In genomic region chr13:43816401-43816889, GRCh38 we compare ENCODE assay signal across 23 cellular contexts. TPM values are rescaled to one million over a fixed set of nuclear protein-coding genes. Genes with fewer than 3 reads are reported as not detected.
"Had no signal": no experiment of that assay in that cellular context is flagged by ENCODE, and none has a peak within 500 bp of the region (broad histone marks: within the 10 kb centered on the region; RNA-seq: fewer than 3 reads in every experiment).

No MANE protein-coding gene starts in this region.

- H3K27me3 ChIP-seq: adrenal gland, breast epithelium, gastroesophageal sphincter, heart left ventricle, tibial nerve had no signal

- ATAC-seq: activated CD4-positive, alpha-beta T cell treated with anti-CD3 and anti-CD28 coated beads for 36 hours; activated T-cell treated with anti-CD3 and anti-CD28 coated beads, Interleukin-2, amount 50 U/mL, for 4 hours; gastroesophageal sphincter; heart left ventricle; left colon; naive thymus-derived CD8-positive, alpha-beta T cell; T-helper 17 cell had no signal

- H3K27ac ChIP-seq: adrenal gland, breast epithelium, epithelial cell of prostate, gastroesophageal sphincter, prostate gland, tibial nerve had no signal

- H3K4me1 ChIP-seq: breast epithelium, prostate gland had no signal

- H3K4me3 Mint-ChIP-seq: activated B cell treated with CpG ODN at 0.5 μM for 24 hours; activated CD4-positive, alpha-beta T cell treated with anti-CD3 and anti-CD28 coated beads for 36 hours; activated naive CD8-positive, alpha-beta T cell; activated T-cell treated with anti-CD3 and anti-CD28 coated beads, Interleukin-2, amount 50 U/mL, for 4 hours; naive thymus-derived CD8-positive, alpha-beta T cell; T-helper 17 cell had no signal

- H3K9me3 Mint-ChIP-seq: activated B cell treated with CpG ODN at 0.5 μM for 24 hours; activated T-helper 2 cell treated with anti-CD3 and anti-CD28 coated beads, Interferon-gamma antibody, Interleukin-2, Interleukin-4, amounts not matched to agents 10 μg/mL and 5 μg/mL and 100 μg/mL, durations not matched to agents 14 hours and 24 hours and 36 hours had no signal

- H3K36me3 ChIP-seq: adrenal gland, breast epithelium, gastroesophageal sphincter, heart left ventricle, prostate gland, tibial nerve had no signal

- DNase-seq: activated B cell treated with CpG ODN at 0.5 μM for 24 hours; activated CD4-positive, alpha-beta T cell treated with anti-CD3 and anti-CD28 coated beads for 36 hours; activated CD4-positive, alpha-beta T cell treated with anti-CD3 and anti-CD28 coated beads, Interleukin-2, amount 50 U/mL, for 48 hours; activated CD8-positive, alpha-beta memory T cell treated with anti-CD3 and anti-CD28 coated beads, Interleukin-2, amount 50 U/mL, for 48 hours; activated naive CD4-positive, alpha-beta T cell; activated T-cell treated with anti-CD3 and anti-CD28 coated beads, Interleukin-2, amount 50 U/mL, for 4 hours; adrenal gland; cortex of kidney; heart left ventricle; islet precursor cell; left colon; mesendoderm; naive thymus-derived CD8-positive, alpha-beta T cell; stimulated activated CD4-positive, alpha-beta T cell treated with anti-CD3 and anti-CD28 coated beads, Interleukin-4, amount 100 ng/mL, for 1 hour; stimulated activated naive CD4-positive, alpha-beta T cell treated with Interleukin-2 at 50 U/mL for 16 hours; T-helper 17 cell had no signal

- H3K27ac Mint-ChIP-seq: activated B cell treated with CpG ODN at 0.5 μM for 24 hours; activated CD4-positive, alpha-beta T cell treated with anti-CD3 and anti-CD28 coated beads for 36 hours; activated naive CD8-positive, alpha-beta T cell; activated T-helper 2 cell treated with anti-CD3 and anti-CD28 coated beads, Interferon-gamma antibody, Interleukin-2, Interleukin-4, amounts not matched to agents 10 μg/mL and 5 μg/mL and 100 μg/mL, durations not matched to agents 14 hours and 24 hours and 36 hours; naive thymus-derived CD8-positive, alpha-beta T cell; T-helper 17 cell had no signal

- H3K4me3 ChIP-seq: adrenal gland, breast epithelium, gastroesophageal sphincter, heart left ventricle, prostate gland, tibial nerve had no signal

- H3K9me3 ChIP-seq: adrenal gland, breast epithelium, gastroesophageal sphincter, prostate gland, tibial nerve had no signal

- H3K36me3 Mint-ChIP-seq: naive thymus-derived CD8-positive, alpha-beta T cell had no signal

- H3K4me1 Mint-ChIP-seq: activated B cell treated with CpG ODN at 0.5 μM for 24 hours; activated CD4-positive, alpha-beta T cell treated with anti-CD3 and anti-CD28 coated beads for 36 hours; naive thymus-derived CD8-positive, alpha-beta T cell; T-helper 17 cell had no signal

RNA-seq across cellular contexts. Expression of gene ENOX1, which starts 29.7 kb away (rescaled TPM):
- total RNA-seq: activated B cell treated with CpG ODN at 0.5 μM for 24 hours; naive thymus-derived CD8-positive, alpha-beta T cell; T-helper 17 cell had no signal
- polyA plus RNA-seq: naive thymus-derived CD8-positive, alpha-beta T cell had no signal
